Comparison of ENCODE assay signal across 17 cellular contexts in genomic region chr17:70906808-70907207, GRCh38.
DNase-seq lines count a peak whose midpoint lies in the region; ATAC-seq and TF ChIP-seq lines count a peak whose summit lies in the region.
"Had no signal": no experiment of that assay in that cellular context is flagged by ENCODE, and none has a peak within 500 bp of the region (broad histone marks: within the 10 kb centered on the region; RNA-seq: fewer than 3 reads in every experiment).

No MANE protein-coding gene starts in this region.

- H3K9me3 ChIP-seq in HUES48 (ENCODE audit: control insufficient read depth, insufficient read depth, low read length): no peaks in the 10 kb centered on the region
- H3K9me3 ChIP-seq: body of pancreas, esophagus muscularis mucosa, prostate gland, testis had no signal

- peaks cover 4% of the 10 kb centered on the region; the same call in 1 of the 2 replicates for H3K4me1 ChIP-seq in HUES48 (ENCODE audit: control insufficient read depth, insufficient read depth, low read length)
- H3K4me1 ChIP-seq: BE2C, body of pancreas, esophagus muscularis mucosa, prostate gland, testis had no signal

- peak; percentile 30 for DNase-seq in AG08395 (ENCODE audit: low spot score)
- peak; percentile 77 for DNase-seq in astrocyte of the spinal cord (ENCODE audit: low read depth, low spot score)
- DNase-seq in kidney epithelial cell (ENCODE audit: low read depth): peak; percentile 18
- no peak for DNase-seq in inferior parietal cortex (ENCODE audit: extremely low spot score)
- DNase-seq in hypothalamus (lab: John Stamatoyannopoulos, UW): no peak
- no peak for DNase-seq in dedifferentiated amniotic fluid mesenchymal stem cell (ENCODE audit: extremely low spot score)
- DNase-seq: activated T-cell treated with anti-CD3 and anti-CD28 coated beads for 4 hours, BE2C, body of pancreas, NCI-H187 treated with DMSO at 0.1 percent for 48 hours, testis had no signal

- H3K36me3 ChIP-seq in HUES48 (ENCODE audit: control insufficient read depth, insufficient read depth, low read length) (no peaks in the 10 kb centered on the region), kidney epithelial cell (ENCODE audit: control insufficient read depth, insufficient read depth, low read length) (no peaks in the 10 kb centered on the region)
- H3K36me3 ChIP-seq: BE2C, esophagus muscularis mucosa, prostate gland had no signal

- TF ChIP-seq CTCF in astrocyte of the spinal cord (IDR thresholded peaks at IDR 0.05; ENCODE audit: low read depth, low read length): no peak
- no peak for TF ChIP-seq CTCF in kidney epithelial cell (IDR thresholded peaks at IDR 0.05; ENCODE audit: insufficient read depth, low read length, poor library complexity, severe bottlenecking)

- in situ Hi-C loops in astrocyte of the spinal cord (cut with HindIII; ENCODE audit: low sequenced_read_pairs): no loop called here

- no peak overlapping the region for H3K4me3 ChIP-seq in HUES48 (ENCODE audit: low read depth, low read length)
- no peak overlapping the region for H3K4me3 ChIP-seq in astrocyte of the spinal cord (ENCODE audit: low read depth, low read length)
- H3K4me3 ChIP-seq in kidney epithelial cell (ENCODE audit: low read depth, low read length): no peak overlapping the region
- H3K4me3 ChIP-seq: body of pancreas, esophagus muscularis mucosa, prostate gland, testis had no signal

- no peak overlapping the region for H3K9ac ChIP-seq in HUES48 (ENCODE audit: low read depth, low read length)

- peak overlapping the region; percentile 42 for H3K27ac ChIP-seq in HUES48 (ENCODE audit: low read depth, low read length)
- H3K27ac ChIP-seq: body of pancreas, esophagus muscularis mucosa, prostate gland, testis, VCaP had no signal

- no peak for ATAC-seq in GM19467 (IDR thresholded peaks at IDR 0.05; ENCODE audit: unreplicated experiment)
- ATAC-seq: body of pancreas, HepG2 had no signal

- H3K27me3 ChIP-seq in HUES48 (ENCODE audit: control insufficient read depth, insufficient read depth, low read length) (no peaks in the 10 kb centered on the region), kidney epithelial cell (ENCODE audit: control insufficient read depth, insufficient read depth, low read length) (no peaks in the 10 kb centered on the region)
- H3K27me3 ChIP-seq: BE2C, body of pancreas, esophagus muscularis mucosa, testis had no signal

Comparison
In these comparisons a context has a peak if more than half of its experiments do, and no peak if none do; other contexts are left out.
1. DNase-seq: peak in AG08395 (single experiment), astrocyte of the spinal cord (single experiment) and kidney epithelial cell (single experiment); none in inferior parietal cortex (single experiment), hypothalamus (0 of 51) and dedifferentiated amniotic fluid mesenchymal stem cell (single experiment).